Comparison of ENCODE assay signal across 8 cellular contexts in genomic region chr15:39920510-39921273, GRCh38. TPM values are rescaled to one million over a fixed set of nuclear protein-coding genes. Genes with fewer than 3 reads are reported as not detected.
DNase-seq lines count a peak whose midpoint lies in the region; ATAC-seq and TF ChIP-seq lines count a peak whose summit lies in the region.

No MANE protein-coding gene starts in this region.

- H3K36me3 Mint-ChIP-seq in CD8-positive, alpha-beta T cell: no peaks in the 10 kb centered on the region
- no peaks in the 10 kb centered on the region for H3K36me3 Mint-ChIP-seq in natural killer cell

- H3K27ac Mint-ChIP-seq in CD8-positive, alpha-beta T cell: peak overlapping the region; percentile 41
- H3K27ac Mint-ChIP-seq in natural killer cell: peak overlapping the region in 1 of 2 donors; percentile 78

- peak overlapping the region; percentile 69 for H3K4me3 ChIP-seq in CD8-positive, alpha-beta T cell (ENCODE audit: low read depth, low read length)
- peak overlapping the region; percentile 81 for H3K4me3 ChIP-seq in fibroblast of mammary gland (ENCODE audit: control insufficient read depth, low read depth, low read length)

- CTCF ChIA-PET in CD8-positive, alpha-beta T cell (lab: Charles Lee): no interaction called here

- peak; percentile 90 for ATAC-seq in CD8-positive, alpha-beta T cell
- ATAC-seq in GM19452 (IDR thresholded peaks at IDR 0.05; ENCODE audit: unreplicated experiment): peak; percentile 84
- peak; percentile 81 for ATAC-seq in HG03565 (IDR thresholded peaks at IDR 0.05; ENCODE audit: unreplicated experiment)
- peak; percentile 91 to 96 (median 95) for ATAC-seq in natural killer cell

- H3K27me3 ChIP-seq in CD8-positive, alpha-beta T cell (ENCODE audit: insufficient read depth, low read length): peaks cover 7% of the 10 kb centered on the region

- peak overlapping the region; percentile 87 for H3K4me3 Mint-ChIP-seq in CD8-positive, alpha-beta T cell
- peak overlapping the region; percentile 89 for H3K4me3 Mint-ChIP-seq in natural killer cell

- peaks cover 3% of the 10 kb centered on the region for H3K9me3 Mint-ChIP-seq in CD8-positive, alpha-beta T cell
- peaks cover 0 to 2% of the 10 kb centered on the region in 2 donors for H3K9me3 Mint-ChIP-seq in natural killer cell

- POLR2A ChIA-PET in CD8-positive, alpha-beta T cell (lab: Charles Lee): interaction anchor here (0.6 to 1.1 kb wide), 3 partner anchors 13 to 556 kb away, joined by 3 to 4 read pairs (median 3); partner anchors contain the start of gene EIF2AK4

- DNase-seq in CD8-positive, alpha-beta T cell: peak; percentile 57 to 85 (median 75)
- DNase-seq in OCI-M2 (lab: John Stamatoyannopoulos, UW; ENCODE audit: unreplicated experiment): peak; percentile 24
- DNase-seq in activated T-helper 1 cell treated with anti-CD3 and anti-CD28 coated beads, Interleukin-2, amount 50 U/mL, for 16 hours (ENCODE audit: low read depth in 1 of 2, low spot score in 1 of 2): peak; percentile 51 to 72
- peak; percentile 73 for DNase-seq in fibroblast of mammary gland (ENCODE audit: low read depth)
- peak; percentile 78 for DNase-seq in natural killer cell
- DNase-seq in stimulated activated naive CD4-positive, alpha-beta T cell (lab: John Stamatoyannopoulos, UW): peak; percentile 34 to 72 (median 67)

- peaks cover 19% of the 10 kb centered on the region for H3K27me3 Mint-ChIP-seq in CD8-positive, alpha-beta T cell (ENCODE audit: low read depth)
- peaks cover 13 to 23% of the 10 kb centered on the region in 2 donors for H3K27me3 Mint-ChIP-seq in natural killer cell (ENCODE audit: low read depth in 2 of 2)

- H3K4me1 ChIP-seq in CD8-positive, alpha-beta T cell (ENCODE audit: insufficient read depth, low read length): peaks cover 19% of the 10 kb centered on the region

- no peaks in the 10 kb centered on the region for H3K36me3 ChIP-seq in CD8-positive, alpha-beta T cell (ENCODE audit: insufficient read depth, low read length)

- H3K9me3 ChIP-seq in CD8-positive, alpha-beta T cell (ENCODE audit: low read length): no peaks in the 10 kb centered on the region

- no peak for TF ChIP-seq CTCF in CD8-positive, alpha-beta T cell (IDR thresholded peaks at IDR 0.05)
- TF ChIP-seq CTCF in fibroblast of mammary gland (conservative IDR thresholded peaks at IDR 0.05; ENCODE audit: control insufficient read depth, insufficient read depth, low read depth, low read length) (no peak), natural killer cell (IDR thresholded peaks at IDR 0.05) (no peak)

- intact Hi-C loops in CD8-positive, alpha-beta T cell (cut with DNase I, micrococcal nuclease): loop anchor here (1.0 to 5.0 kb wide), 3 partner anchors 12 to 138 kb away; partner anchors contain the start of genes EIF2AK4 (in 1 of the 2) and FSIP1 (in 1 of the 2)
- intact Hi-C loops in natural killer cell (cut with micrococcal nuclease): no loop called here

- peak overlapping the region; percentile 23 for H3K27ac ChIP-seq in CD8-positive, alpha-beta T cell (ENCODE audit: low read depth, low read length)

- peaks cover 13% of the 10 kb centered on the region for H3K4me1 Mint-ChIP-seq in CD8-positive, alpha-beta T cell (ENCODE audit: low read depth)
- peaks cover 6 to 7% of the 10 kb centered on the region in 2 donors for H3K4me1 Mint-ChIP-seq in natural killer cell

RNA-seq across cellular contexts. Expression of gene GPR176, which starts 0.6 kb away (rescaled TPM):
- total RNA-seq in CD8-positive, alpha-beta T cell: under 1 TPM in 1 of 2 experiments, not detected in 1; 0.14 TPM
- total RNA-seq in natural killer cell: under 1 TPM in 1 of 3 donors, not detected in 2; 0.38 TPM

RNA-seq across cellular contexts. Expression of gene EIF2AK4, which starts 13.2 kb away (rescaled TPM):
- total RNA-seq in CD8-positive, alpha-beta T cell: 1 to 10 TPM; 7.8 to 9.9 TPM
- 10 to 100 TPM; 13.9 to 21.3 (median 19.6) TPM for total RNA-seq in natural killer cell

Comparison
In these comparisons a context has a peak if more than half of its experiments do, and no peak if none do; other contexts are left out.
1. Peak in every context shown above with its lines: DNase-seq, ATAC-seq, H3K4me3 ChIP-seq and H3K27ac ChIP-seq.
2. DNase-seq: peak in every context shown above with its lines; median percentile 78 in natural killer cell; 75 in CD8-positive, alpha-beta T cell; 73 in fibroblast of mammary gland; 67 in stimulated activated naive CD4-positive, alpha-beta T cell; 62 in activated T-helper 1 cell treated with anti-CD3 and anti-CD28 coated beads, Interleukin-2, amount 50 U/mL, for 16 hours; 24 in OCI-M2.